9 cellular contexts compared by ENCODE assay signal in genomic region chr12:65119063-65119462, GRCh38. TPM values are rescaled to one million over a fixed set of nuclear protein-coding genes. Genes with fewer than 3 reads are reported as not detected.
"Had no signal": no experiment of that assay in that cellular context is flagged by ENCODE, and none has a peak within 500 bp of the region (broad histone marks: within the 10 kb centered on the region; RNA-seq: fewer than 3 reads in every experiment).

No MANE protein-coding gene starts in this region.

- FAIRE-seq: H1, H54 had no signal

- H3K4me3 ChIP-seq: GM23338 had no signal

- H3K4me2 ChIP-seq: GM23338 had no signal

- H3K27ac ChIP-seq: HL-60 had no signal

- ATAC-seq: GM23338 had no signal

- H3K9me3 Mint-ChIP-seq: GM23338, H9, IgD-negative memory B cell had no signal

- H3K27ac Mint-ChIP-seq: GM23338, H9, IgD-negative memory B cell had no signal

- H3K36me3 Mint-ChIP-seq: IgD-negative memory B cell had no signal

- H3K4me3 Mint-ChIP-seq: GM23338, H9, IgD-negative memory B cell had no signal

- H2AFZ ChIP-seq: GM23338 had no signal

- DNase-seq: H9, HCEC 1CT, KG1 had no signal

RNA-seq across cellular contexts. Expression of gene WIF1, which starts 2.0 kb away (rescaled TPM):
- total RNA-seq: HT1080 had no signal
- polyA plus RNA-seq: IgD-negative memory B cell had no signal
